Comparison of ENCODE assay signal across 8 cellular contexts in genomic region chr15:40565333-40566238, GRCh38. TPM values are rescaled to one million over a fixed set of nuclear protein-coding genes. Genes with fewer than 3 reads are reported as not detected.
DNase-seq lines count a peak whose midpoint lies in the region; ATAC-seq and TF ChIP-seq lines count a peak whose summit lies in the region.

No MANE protein-coding gene starts in this region.

- intact Hi-C loops in psoas muscle (cut with DNase I): no loop called here

- ATAC-seq in psoas muscle (no peak), GM21576 (IDR thresholded peaks at IDR 0.05; ENCODE audit: unreplicated experiment) (no peak)

- no peak for TF ChIP-seq CTCF in RWPE1 (conservative IDR thresholded peaks at IDR 0.05; ENCODE audit: low read depth)
- TF ChIP-seq CTCF in psoas muscle (IDR thresholded peaks at IDR 0.05): no peak

- peak overlapping the region; percentile 89; the same call in 1 of the 2 replicates for H3K4me3 ChIP-seq in GM08714 (ENCODE audit: low read length)
- H3K4me3 ChIP-seq in esophagus (ENCODE audit: low read depth in 1 of 2, low read length in 2 of 2): peak overlapping the region; percentile 83 to 95
- H3K4me3 ChIP-seq in psoas muscle: peak overlapping the region; percentile 89

- 36 to 40% methylated on average over 18 to 20 of the region's 20 CpGs for WGBS in esophagus, 2 donors
- WGBS in psoas muscle, 3 donors: 46 to 57% (median 47%) methylated on average over 18 to 20 of the region's 20 CpGs

- DNase-seq in RWPE1 (ENCODE audit: low spot score) (no peak), psoas muscle (no peak)
- DNase-seq in stimulated activated naive CD4-positive, alpha-beta T cell treated with Interleukin-2 at 50 U/mL for 16 hours (lab: John Stamatoyannopoulos, UW): no peak
- no peak for DNase-seq in stimulated activated CD4-positive, alpha-beta T cell treated with anti-CD3 and anti-CD28 coated beads, Interleukin-4, amount 100 ng/mL, for 1 hour
- no peak for DNase-seq in activated effector memory CD4-positive, alpha-beta T cell treated with Interleukin-2 at 50 U/mL for 16 hours

- POLR2A ChIA-PET in RWPE1 (lab: Yijun Ruan, JAX; ENCODE audit: low non-redundant PET): interaction anchor here (0.6 kb wide), 1 partner anchor 25 kb away, joined by 3 read pairs; no protein-coding TSS in a partner anchor

- CTCF ChIA-PET in RWPE1 (lab: Yijun Ruan, JAX): interaction anchor here (0.7 to 1.6 kb wide), 2 partner anchors 24 to 445 kb away, joined by 4 to 5 read pairs; no protein-coding TSS in a partner anchor

- H3K9me3 ChIP-seq in esophagus (ENCODE audit: control insufficient read depth in 2 of 2, insufficient read depth in 1 of 2, low read depth in 1 of 2, low read length in 1 of 2): no peaks in the 10 kb centered on the region
- no peaks in the 10 kb centered on the region for H3K9me3 ChIP-seq in psoas muscle

- H3K27me3 ChIP-seq in esophagus (ENCODE audit: control insufficient read depth in 1 of 2, insufficient read depth in 2 of 2, low read length in 2 of 2) (no peaks in the 10 kb centered on the region), psoas muscle (ENCODE audit: insufficient read depth in 3 of 3, low read length in 2 of 3) (no peaks in the 10 kb centered on the region)

- H3K36me3 ChIP-seq in esophagus (ENCODE audit: control insufficient read depth in 2 of 2, insufficient read depth in 2 of 2, low read length in 1 of 2) (no peaks in the 10 kb centered on the region), psoas muscle (ENCODE audit: insufficient read depth in 1 of 2, low read depth in 1 of 2) (peaks cover 0 to 24% of the 10 kb centered on the region in 2 donors)

- H3K4me1 ChIP-seq in esophagus (ENCODE audit: control insufficient read depth in 2 of 2, insufficient read depth in 2 of 2, low read length in 1 of 2): peaks cover 0 to 3% of the 10 kb centered on the region in 2 donors
- peaks cover 33% of the 10 kb centered on the region for H3K4me1 ChIP-seq in psoas muscle

- H3K27ac ChIP-seq in RWPE1 (peak overlapping the region; percentile 87), esophagus (ENCODE audit: low read depth in 2 of 2, low read length in 1 of 2) (peak overlapping the region; percentile 60 to 73), psoas muscle (peak overlapping the region; percentile 98)

RNA-seq across cellular contexts. Expression of gene CCDC32, which starts 0.7 kb away (rescaled TPM):
- polyA plus RNA-seq in esophagus (10 to 100 TPM in 1 of 2 donors, 1 to 10 TPM in 1; 7.9 to 11.1 TPM), psoas muscle (10 to 100 TPM; 24.8 to 54.9 (median 38.5) TPM)
- 10 to 100 TPM in 3 of 4 donors, 1 to 10 TPM in 1; 9.3 to 23.6 (median 19.8) TPM for total RNA-seq in psoas muscle

RNA-seq across cellular contexts. Expression of gene RPUSD2, which starts 3.5 kb away (rescaled TPM):
- polyA plus RNA-seq in esophagus: 1 to 10 TPM; 5.0 to 7.3 TPM
- 10 to 100 TPM in 3 of 4 donors, 1 to 10 TPM in 1; 8.7 to 12.5 (median 11.0) TPM for total RNA-seq in psoas muscle
- 10 to 100 TPM in 2 of 3 donors, 1 to 10 TPM in 1; 9.4 to 10.9 (median 10.3) TPM for polyA plus RNA-seq in psoas muscle

RNA-seq across cellular contexts. Expression of gene KNL1, which starts 28.5 kb away (rescaled TPM):
- polyA plus RNA-seq in esophagus: 1 to 10 TPM; 1.8 to 2.6 TPM
- total RNA-seq in psoas muscle: under 1 TPM in 3 of 4 donors, not detected in 1; 0.04 to 0.50 (median 0.49) TPM
- under 1 TPM in 2 of 3 donors, not detected in 1; 0.03 to 0.18 TPM for polyA plus RNA-seq in psoas muscle
